1 cellular context compared by ENCODE assay signal in genomic region chr11:46242961-46243795, GRCh38.
TF ChIP-seq lines count a peak whose summit lies in the region.

No MANE protein-coding gene starts in this region.

TF ChIP-seq in K562, 482 proteins besides CTCF, POLR2A, EP300 and RAD21 (continued from another document and continues in another):
- TF ChIP-seq ZNF395 (CRISPR knock-in tag; IDR thresholded peaks at IDR 0.05): 0 out of 2 replicates have a peak, but pooled peaks have one; percentile 54
- TF ChIP-seq HDAC6 (IDR thresholded peaks at IDR 0.05; ENCODE audit: low read depth, low read length): no peak
- TF ChIP-seq ZNF282 (CRISPR knock-in tag; IDR thresholded peaks at IDR 0.05): no peak
- peak; percentile 66 for TF ChIP-seq CBFA2T2 (conservative IDR thresholded peaks at IDR 0.05)
- no peak for TF ChIP-seq BMI1 (IDR thresholded peaks at IDR 0.05; ENCODE audit: low read length)
- TF ChIP-seq CREM (IDR thresholded peaks at IDR 0.05; ENCODE audit: low read depth): peak; percentile 52
- TF ChIP-seq, protein P1, sequence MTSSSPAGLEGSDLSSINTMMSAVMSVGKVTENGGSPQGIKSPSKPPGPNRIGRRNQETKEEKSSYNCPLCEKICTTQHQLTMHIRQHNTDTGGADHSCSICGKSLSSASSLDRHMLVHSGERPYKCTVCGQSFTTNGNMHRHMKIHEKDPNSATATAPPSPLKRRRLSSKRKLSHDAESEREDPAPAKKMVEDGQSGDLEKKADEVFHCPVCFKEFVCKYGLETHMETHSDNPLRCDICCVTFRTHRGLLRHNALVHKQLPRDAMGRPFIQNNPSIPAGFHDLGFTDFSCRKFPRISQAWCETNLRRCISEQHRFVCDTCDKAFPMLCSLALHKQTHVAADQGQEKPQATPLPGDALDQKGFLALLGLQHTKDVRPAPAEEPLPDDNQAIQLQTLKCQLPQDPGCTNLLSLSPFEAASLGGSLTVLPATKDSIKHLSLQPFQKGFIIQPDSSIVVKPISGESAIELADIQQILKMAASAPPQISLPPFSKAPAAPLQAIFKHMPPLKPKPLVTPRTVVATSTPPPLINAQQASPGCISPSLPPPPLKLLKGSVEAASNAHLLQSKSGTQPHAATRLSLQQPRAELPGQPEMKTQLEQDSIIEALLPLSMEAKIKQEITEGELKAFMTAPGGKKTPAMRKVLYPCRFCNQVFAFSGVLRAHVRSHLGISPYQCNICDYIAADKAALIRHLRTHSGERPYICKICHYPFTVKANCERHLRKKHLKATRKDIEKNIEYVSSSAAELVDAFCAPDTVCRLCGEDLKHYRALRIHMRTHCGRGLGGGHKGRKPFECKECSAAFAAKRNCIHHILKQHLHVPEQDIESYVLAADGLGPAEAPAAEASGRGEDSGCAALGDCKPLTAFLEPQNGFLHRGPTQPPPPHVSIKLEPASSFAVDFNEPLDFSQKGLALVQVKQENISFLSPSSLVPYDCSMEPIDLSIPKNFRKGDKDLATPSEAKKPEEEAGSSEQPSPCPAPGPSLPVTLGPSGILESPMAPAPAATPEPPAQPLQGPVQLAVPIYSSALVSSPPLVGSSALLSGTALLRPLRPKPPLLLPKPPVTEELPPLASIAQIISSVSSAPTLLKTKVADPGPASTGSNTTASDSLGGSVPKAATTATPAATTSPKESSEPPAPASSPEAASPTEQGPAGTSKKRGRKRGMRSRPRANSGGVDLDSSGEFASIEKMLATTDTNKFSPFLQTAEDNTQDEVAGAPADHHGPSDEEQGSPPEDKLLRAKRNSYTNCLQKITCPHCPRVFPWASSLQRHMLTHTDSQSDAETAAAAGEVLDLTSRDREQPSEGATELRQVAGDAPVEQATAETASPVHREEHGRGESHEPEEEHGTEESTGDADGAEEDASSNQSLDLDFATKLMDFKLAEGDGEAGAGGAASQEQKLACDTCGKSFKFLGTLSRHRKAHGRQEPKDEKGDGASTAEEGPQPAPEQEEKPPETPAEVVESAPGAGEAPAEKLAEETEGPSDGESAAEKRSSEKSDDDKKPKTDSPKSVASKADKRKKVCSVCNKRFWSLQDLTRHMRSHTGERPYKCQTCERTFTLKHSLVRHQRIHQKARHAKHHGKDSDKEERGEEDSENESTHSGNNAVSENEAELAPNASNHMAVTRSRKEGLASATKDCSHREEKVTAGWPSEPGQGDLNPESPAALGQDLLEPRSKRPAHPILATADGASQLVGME (CRISPR knock-in tag; IDR thresholded peaks at IDR 0.05): no peak
- TF ChIP-seq SRSF1 (IDR thresholded peaks at IDR 0.05; ENCODE audit: low read depth, low read length): no peak
- TF ChIP-seq KLF6 (CRISPR knock-in tag; IDR thresholded peaks at IDR 0.05; ENCODE audit: borderline replicate concordance): peak; percentile 39; the same call in 1 of the 2 replicates
- 0 out of 2 replicates have a peak, but pooled peaks have one; percentile 15 for TF ChIP-seq SMC3 (conservative IDR thresholded peaks at IDR 0.05; ENCODE audit: insufficient read depth, low read depth, low read length)
- no peak for TF ChIP-seq EZH2 (IDR thresholded peaks at IDR 0.05; ENCODE audit: borderline replicate concordance, low read depth, low read length)
- TF ChIP-seq KLF16 (IDR thresholded peaks at IDR 0.05): peak; percentile 45; the same call in 1 of the 2 replicates
- peak; percentile 82; the same call in 1 of the 2 replicates for TF ChIP-seq CHCHD3 (CRISPR knock-in tag; IDR thresholded peaks at IDR 0.05)
- no peak for TF ChIP-seq MAFF (IDR thresholded peaks at IDR 0.05; ENCODE audit: low read length)
- TF ChIP-seq, protein P2, sequence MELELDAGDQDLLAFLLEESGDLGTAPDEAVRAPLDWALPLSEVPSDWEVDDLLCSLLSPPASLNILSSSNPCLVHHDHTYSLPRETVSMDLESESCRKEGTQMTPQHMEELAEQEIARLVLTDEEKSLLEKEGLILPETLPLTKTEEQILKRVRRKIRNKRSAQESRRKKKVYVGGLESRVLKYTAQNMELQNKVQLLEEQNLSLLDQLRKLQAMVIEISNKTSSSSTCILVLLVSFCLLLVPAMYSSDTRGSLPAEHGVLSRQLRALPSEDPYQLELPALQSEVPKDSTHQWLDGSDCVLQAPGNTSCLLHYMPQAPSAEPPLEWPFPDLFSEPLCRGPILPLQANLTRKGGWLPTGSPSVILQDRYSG (tag; conservative IDR thresholded peaks at IDR 0.05; ENCODE audit: low read depth): peak; percentile 72
- no peak for TF ChIP-seq MEF2D (tag; conservative IDR thresholded peaks at IDR 0.05; ENCODE audit: low read depth)
- no peak for TF ChIP-seq SIX5 (IDR thresholded peaks at IDR 0.05; ENCODE audit: borderline replicate concordance in 1 of 2, insufficient read depth in 1 of 2, low read depth in 1 of 2, low read length in 2 of 2)
- no peak for TF ChIP-seq CSDE1 (IDR thresholded peaks at IDR 0.05)
- TF ChIP-seq ZNF785 (CRISPR knock-in tag; IDR thresholded peaks at IDR 0.05): no peak
- TF ChIP-seq, protein P3, sequence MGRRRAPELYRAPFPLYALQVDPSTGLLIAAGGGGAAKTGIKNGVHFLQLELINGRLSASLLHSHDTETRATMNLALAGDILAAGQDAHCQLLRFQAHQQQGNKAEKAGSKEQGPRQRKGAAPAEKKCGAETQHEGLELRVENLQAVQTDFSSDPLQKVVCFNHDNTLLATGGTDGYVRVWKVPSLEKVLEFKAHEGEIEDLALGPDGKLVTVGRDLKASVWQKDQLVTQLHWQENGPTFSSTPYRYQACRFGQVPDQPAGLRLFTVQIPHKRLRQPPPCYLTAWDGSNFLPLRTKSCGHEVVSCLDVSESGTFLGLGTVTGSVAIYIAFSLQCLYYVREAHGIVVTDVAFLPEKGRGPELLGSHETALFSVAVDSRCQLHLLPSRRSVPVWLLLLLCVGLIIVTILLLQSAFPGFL (CRISPR knock-in tag; IDR thresholded peaks at IDR 0.05): no peak
- TF ChIP-seq BHLHE40 (IDR thresholded peaks at IDR 0.05; ENCODE audit: low read length): 0 out of 2 replicates have a peak, but pooled peaks have one; percentile 7
- peak; percentile 85 for TF ChIP-seq ZBTB17 (CRISPR knock-in tag; IDR thresholded peaks at IDR 0.05)
- no peak for TF ChIP-seq NONO (IDR thresholded peaks at IDR 0.05; ENCODE audit: low read depth in 2 of 2, low read length in 1 of 2)
- no peak for TF ChIP-seq ZNF121 (CRISPR knock-in tag; conservative IDR thresholded peaks at IDR 0.05)
- TF ChIP-seq ZSCAN29 (IDR thresholded peaks at IDR 0.05): no peak
- TF ChIP-seq HMG20B (CRISPR knock-in tag; IDR thresholded peaks at IDR 0.05): no peak
- TF ChIP-seq RBM22 (IDR thresholded peaks at IDR 0.05; ENCODE audit: low read depth, low read length, poor library complexity, severe bottlenecking): no peak
- no peak; the same call in 1 of the 2 replicates for TF ChIP-seq ZNF239 (CRISPR knock-in tag; IDR thresholded peaks at IDR 0.05)
- TF ChIP-seq FOXK1 (CRISPR knock-in tag; IDR thresholded peaks at IDR 0.05; ENCODE audit: borderline replicate concordance): peak; percentile 78; the same call in 1 of the 2 replicates
- no peak for TF ChIP-seq HEY1 (CRISPR knock-in tag; IDR thresholded peaks at IDR 0.05; ENCODE audit: borderline replicate concordance)
- TF ChIP-seq, protein P4, sequence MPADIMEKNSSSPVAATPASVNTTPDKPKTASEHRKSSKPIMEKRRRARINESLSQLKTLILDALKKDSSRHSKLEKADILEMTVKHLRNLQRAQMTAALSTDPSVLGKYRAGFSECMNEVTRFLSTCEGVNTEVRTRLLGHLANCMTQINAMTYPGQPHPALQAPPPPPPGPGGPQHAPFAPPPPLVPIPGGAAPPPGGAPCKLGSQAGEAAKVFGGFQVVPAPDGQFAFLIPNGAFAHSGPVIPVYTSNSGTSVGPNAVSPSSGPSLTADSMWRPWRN (IDR thresholded peaks at IDR 0.05; ENCODE audit: low read depth): no peak; the same call in 1 of the 2 replicates
- no peak for TF ChIP-seq NFATC3 (IDR thresholded peaks at IDR 0.05)
- no peak for TF ChIP-seq TCF7L2 (IDR thresholded peaks at IDR 0.05; ENCODE audit: low read depth, low read length)
- peak; percentile 74 for TF ChIP-seq NCOR1 (IDR thresholded peaks at IDR 0.05)
- no peak for TF ChIP-seq HMBOX1 (IDR thresholded peaks at IDR 0.05)
- TF ChIP-seq SIN3A (IDR thresholded peaks at IDR 0.05; ENCODE audit: borderline replicate concordance in 2 of 2, control insufficient read depth in 1 of 2, low read depth in 2 of 2, low read length in 2 of 2): peak; percentile 2 to 90; a peak in 3 of 4 replicates
- TF ChIP-seq PRMT5 (CRISPR knock-in tag; IDR thresholded peaks at IDR 0.05): no peak
- no peak for TF ChIP-seq CHD4 (IDR thresholded peaks at IDR 0.05; ENCODE audit: insufficient read depth, insufficient replicate concordance, low read depth, low read length, poor library complexity, severe bottlenecking)
- peak; percentile 73; the same call in 1 of the 2 replicates for TF ChIP-seq ZNF583 (CRISPR knock-in tag; IDR thresholded peaks at IDR 0.05)
- TF ChIP-seq ZBTB34 (CRISPR knock-in tag; IDR thresholded peaks at IDR 0.05): no peak
- TF ChIP-seq PRPF4 (IDR thresholded peaks at IDR 0.05; ENCODE audit: insufficient read depth, low read depth, low read length, poor library complexity, severe bottlenecking): no peak
- TF ChIP-seq FOXP1 (CRISPR knock-in tag; IDR thresholded peaks at IDR 0.05): peak; percentile 72; the same call in 1 of the 2 replicates
- TF ChIP-seq, protein P5, sequence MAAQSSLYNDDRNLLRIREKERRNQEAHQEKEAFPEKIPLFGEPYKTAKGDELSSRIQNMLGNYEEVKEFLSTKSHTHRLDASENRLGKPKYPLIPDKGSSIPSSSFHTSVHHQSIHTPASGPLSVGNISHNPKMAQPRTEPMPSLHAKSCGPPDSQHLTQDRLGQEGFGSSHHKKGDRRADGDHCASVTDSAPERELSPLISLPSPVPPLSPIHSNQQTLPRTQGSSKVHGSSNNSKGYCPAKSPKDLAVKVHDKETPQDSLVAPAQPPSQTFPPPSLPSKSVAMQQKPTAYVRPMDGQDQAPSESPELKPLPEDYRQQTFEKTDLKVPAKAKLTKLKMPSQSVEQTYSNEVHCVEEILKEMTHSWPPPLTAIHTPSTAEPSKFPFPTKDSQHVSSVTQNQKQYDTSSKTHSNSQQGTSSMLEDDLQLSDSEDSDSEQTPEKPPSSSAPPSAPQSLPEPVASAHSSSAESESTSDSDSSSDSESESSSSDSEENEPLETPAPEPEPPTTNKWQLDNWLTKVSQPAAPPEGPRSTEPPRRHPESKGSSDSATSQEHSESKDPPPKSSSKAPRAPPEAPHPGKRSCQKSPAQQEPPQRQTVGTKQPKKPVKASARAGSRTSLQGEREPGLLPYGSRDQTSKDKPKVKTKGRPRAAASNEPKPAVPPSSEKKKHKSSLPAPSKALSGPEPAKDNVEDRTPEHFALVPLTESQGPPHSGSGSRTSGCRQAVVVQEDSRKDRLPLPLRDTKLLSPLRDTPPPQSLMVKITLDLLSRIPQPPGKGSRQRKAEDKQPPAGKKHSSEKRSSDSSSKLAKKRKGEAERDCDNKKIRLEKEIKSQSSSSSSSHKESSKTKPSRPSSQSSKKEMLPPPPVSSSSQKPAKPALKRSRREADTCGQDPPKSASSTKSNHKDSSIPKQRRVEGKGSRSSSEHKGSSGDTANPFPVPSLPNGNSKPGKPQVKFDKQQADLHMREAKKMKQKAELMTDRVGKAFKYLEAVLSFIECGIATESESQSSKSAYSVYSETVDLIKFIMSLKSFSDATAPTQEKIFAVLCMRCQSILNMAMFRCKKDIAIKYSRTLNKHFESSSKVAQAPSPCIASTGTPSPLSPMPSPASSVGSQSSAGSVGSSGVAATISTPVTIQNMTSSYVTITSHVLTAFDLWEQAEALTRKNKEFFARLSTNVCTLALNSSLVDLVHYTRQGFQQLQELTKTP (IDR thresholded peaks at IDR 0.05; ENCODE audit: low read depth in 1 of 2, partially characterized antibody in 2 of 2): peak; percentile 43 to 78
- TF ChIP-seq, protein P6, sequence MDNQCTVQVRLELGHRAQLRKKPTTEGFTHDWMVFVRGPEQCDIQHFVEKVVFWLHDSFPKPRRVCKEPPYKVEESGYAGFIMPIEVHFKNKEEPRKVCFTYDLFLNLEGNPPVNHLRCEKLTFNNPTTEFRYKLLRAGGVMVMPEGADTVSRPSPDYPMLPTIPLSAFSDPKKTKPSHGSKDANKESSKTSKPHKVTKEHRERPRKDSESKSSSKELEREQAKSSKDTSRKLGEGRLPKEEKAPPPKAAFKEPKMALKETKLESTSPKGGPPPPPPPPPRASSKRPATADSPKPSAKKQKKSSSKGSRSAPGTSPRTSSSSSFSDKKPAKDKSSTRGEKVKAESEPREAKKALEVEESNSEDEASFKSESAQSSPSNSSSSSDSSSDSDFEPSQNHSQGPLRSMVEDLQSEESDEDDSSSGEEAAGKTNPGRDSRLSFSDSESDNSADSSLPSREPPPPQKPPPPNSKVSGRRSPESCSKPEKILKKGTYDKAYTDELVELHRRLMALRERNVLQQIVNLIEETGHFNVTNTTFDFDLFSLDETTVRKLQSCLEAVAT (IDR thresholded peaks at IDR 0.05): peak; percentile 54 to 59; a peak in 3 of 4 replicates
